ENCODE assay signal across 14 cellular contexts in genomic region chr1:225700889-225701465, GRCh38. TPM values are rescaled to one million over a fixed set of nuclear protein-coding genes. Genes with fewer than 3 reads are reported as not detected.
DNase-seq lines count a peak whose midpoint lies in the region; ATAC-seq, FAIRE-seq and TF ChIP-seq lines count a peak whose summit lies in the region.
"Had no signal": no experiment of that assay in that cellular context is flagged by ENCODE, and none has a peak within 500 bp of the region (broad histone marks: within the 10 kb centered on the region; RNA-seq: fewer than 3 reads in every experiment).

No MANE protein-coding gene starts in this region.

- peak overlapping the region; percentile 36; the same call in 1 of the 2 replicates for H3K9ac ChIP-seq in HepG2 (ENCODE audit: insufficient read depth, low read depth, low read length)
- H3K9ac ChIP-seq in mesenchymal stem cell (ENCODE audit: low read length), result peak overlapping the region; percentile 66

- intact Hi-C loops in HepG2 (cut with micrococcal nuclease; ENCODE audit: unreplicated experiment), result loop anchor here (1.0 to 5.0 kb wide), 4 partner anchors 30 to 72 kb away; partner anchors contain the start of gene ENAH
- intact Hi-C loops in right lobe of liver (cut with DNase I), result no loop called here

- H4K20me1 ChIP-seq in HepG2 (ENCODE audit: insufficient read depth, low read length), result no peaks in the 10 kb centered on the region

- no peaks in the 10 kb centered on the region for H3K79me2 ChIP-seq in HepG2 (ENCODE audit: insufficient read depth, low read length)

- peaks cover 51% of the 10 kb centered on the region for H3K4me1 ChIP-seq in HepG2 (ENCODE audit: insufficient read depth, low read length)
- H3K4me1 ChIP-seq in right lobe of liver, result peaks cover 0 to 6% (median 3%) of the 10 kb centered on the region in 4 donors
- peaks cover 5% of the 10 kb centered on the region for H3K4me1 ChIP-seq in mesenchymal stem cell (ENCODE audit: control insufficient read depth, insufficient read depth, low read depth, low read length)

- DNase-seq in HepG2 (ENCODE audit: low spot score), result no peak
- no peak for DNase-seq in right lobe of liver
- DNase-seq in astrocyte of the hippocampus (ENCODE audit: low read depth, low spot score), result peak; percentile 48
- DNase-seq in mesenchymal stem cell, result peak; percentile 28
- DNase-seq in activated CD4-positive, alpha-beta T cell treated with anti-CD3 and anti-CD28 coated beads for 48 hours, result no peak
- DNase-seq in epidermal melanocyte (ENCODE audit: insufficient read length, low spot score), result no peak
- DNase-seq: activated CD8-positive, alpha-beta T cell treated with anti-CD3 and anti-CD28 coated beads, Interleukin-2, amount 10 ng/mL, durations not matched to agents 7 days and 5 days; KG1; NCI-H1930; T-cell had no signal

- peak overlapping the region in 1 of 2 experiments; percentile 71 for H3K4ac ChIP-seq in mesenchymal stem cell (ENCODE audit: low read depth in 1 of 2, low read length in 2 of 2)

- peak overlapping the region; percentile 90 for H4K91ac ChIP-seq in mesenchymal stem cell (ENCODE audit: low read length)

- no peak overlapping the region; a peak in 1 of 6 replicates for H3K4me3 ChIP-seq in HepG2 (replicated peaks in 1 of 3; ENCODE audit: insufficient read depth in 1 of 3, low read depth in 2 of 3, low read length in 3 of 3)
- H3K4me3 ChIP-seq in right lobe of liver, result no peak overlapping the region
- no peak overlapping the region for H3K4me3 ChIP-seq in mesenchymal stem cell (ENCODE audit: insufficient read depth in 1 of 2, low read depth in 1 of 2, low read length in 2 of 2)
- H3K4me3 ChIP-seq: HAP-1 had no signal

- ATAC-seq in HepG2 (no peak), right lobe of liver (no peak), HG02884 (IDR thresholded peaks at IDR 0.05; ENCODE audit: unreplicated experiment) (no peak), GM21786 (IDR thresholded peaks at IDR 0.05; ENCODE audit: unreplicated experiment) (no peak)
- ATAC-seq: activated CD8-positive, alpha-beta T cell treated with anti-CD3 and anti-CD28 coated beads, Interleukin-2, amount 10 ng/mL, durations not matched to agents 7 days and 5 days; T-cell had no signal

- in situ Hi-C loops in HepG2 (cut with HindIII; ENCODE audit: extremely low pct_ligation_motif_present, low pct_unique_long_range_greater_than_20kb), result no loop called here

- CTCF ChIA-PET in HepG2 (lab: Yijun Ruan, JAX; ENCODE audit: low intra/inter-chr PET ratio, low total read pairs), result no interaction called here

- no peak overlapping the region for H3K14ac ChIP-seq in mesenchymal stem cell (ENCODE audit: low read length in 2 of 2)

- POLR2A ChIA-PET in HepG2 (lab: Yijun Ruan, JAX), result interaction anchor here (1.0 to 2.6 kb wide), 15 partner anchors 9 to 113 kb away, joined by 4 to 49 read pairs (median 7); partner anchors contain the start of genes ENAH and SRP9

- H3K23ac ChIP-seq in mesenchymal stem cell (ENCODE audit: low read length in 2 of 2), result no peak overlapping the region

- FAIRE-seq in HepG2 (lab: Jason Lieb, UNC), result no peak

- H3K79me1 ChIP-seq in mesenchymal stem cell (replicated peaks; ENCODE audit: low read length, poor library complexity, severe bottlenecking), result no peaks in the 10 kb centered on the region

- H2BK5ac ChIP-seq in mesenchymal stem cell (ENCODE audit: low read depth, low read length, poor library complexity, severe bottlenecking), result peak overlapping the region; percentile 88

- H3K18ac ChIP-seq in mesenchymal stem cell (ENCODE audit: low read depth in 1 of 2, low read length in 2 of 2), result peak overlapping the region; percentile 79 to 91

- TSS peak; percentile 92 for BruUV-seq in HepG2 (replicated peaks; lab: Mats Ljungman, UMichigan)

- peak overlapping the region; percentile 49 to 70 for H2BK12ac ChIP-seq in mesenchymal stem cell (ENCODE audit: low read length in 2 of 2)

- no peak for TF ChIP-seq RAD21 in HepG2 (CRISPR knock-in tag; IDR thresholded peaks at IDR 0.05)

- H3K36me3 ChIP-seq in HepG2 (replicated peaks in 1 of 2; ENCODE audit: control insufficient read depth in 1 of 2, insufficient read depth in 2 of 2, low read length in 2 of 2) (no peaks in the 10 kb centered on the region), right lobe of liver (no peaks in the 10 kb centered on the region), mesenchymal stem cell (ENCODE audit: control insufficient read depth in 1 of 2, insufficient read depth in 2 of 2, low read depth in 1 of 2, low read length in 2 of 2) (no peaks in the 10 kb centered on the region)
- H3K36me3 ChIP-seq: HAP-1 had no signal

- H2AK5ac ChIP-seq in mesenchymal stem cell (ENCODE audit: low read length, severe bottlenecking), result peak overlapping the region; percentile 98

- WGBS in HepG2 (ENCODE audit: low lambda C conversion rate), result 86% methylated on average over 4 of the region's 4 CpGs
- WGBS in right lobe of liver (ENCODE audit: insufficient coverage, low coverage, low lambda C conversion rate, missing lambda C conversion rate), result 93% methylated on average over 4 of the region's 4 CpGs
- WGBS in mesenchymal stem cell, result 95% methylated on average over 4 of the region's 4 CpGs

- H4K8ac ChIP-seq in mesenchymal stem cell (ENCODE audit: low read length), result peak overlapping the region; percentile 59

- peak overlapping the region; percentile 71 for H3K27ac ChIP-seq in HepG2 (ENCODE audit: extremely low read length, insufficient read depth, low read length)
- no peak overlapping the region for H3K27ac ChIP-seq in right lobe of liver
- peak overlapping the region; percentile 99 for H3K27ac ChIP-seq in mesenchymal stem cell (ENCODE audit: low read length, poor library complexity, severe bottlenecking)
- H3K27ac ChIP-seq: 22Rv1 had no signal

- H2AFZ ChIP-seq in HepG2 (ENCODE audit: low read length) (peak overlapping the region; percentile 31), mesenchymal stem cell (ENCODE audit: low read depth, low read length) (no peak overlapping the region)

- H3K27me3 ChIP-seq in HepG2 (ENCODE audit: control insufficient read depth in 1 of 2, insufficient read depth in 2 of 2, low read length in 2 of 2) (no peaks in the 10 kb centered on the region), right lobe of liver (no peaks in the 10 kb centered on the region), mesenchymal stem cell (ENCODE audit: control insufficient read depth in 1 of 2, insufficient read depth in 1 of 2, low read length in 2 of 2) (no peaks in the 10 kb centered on the region)

- H3K9me3 ChIP-seq in HepG2 (ENCODE audit: low read length) (no peaks in the 10 kb centered on the region), right lobe of liver (no peaks in the 10 kb centered on the region), mesenchymal stem cell (ENCODE audit: control insufficient read depth, low read length) (no peaks in the 10 kb centered on the region)
- H3K9me3 ChIP-seq: HAP-1 had no signal

- TF ChIP-seq POLR2A in HepG2 (IDR thresholded peaks at IDR 0.05; ENCODE audit: insufficient read depth in 1 of 2, low read depth in 2 of 2, low read length in 2 of 2), result no peak
- no peak for TF ChIP-seq POLR2A in right lobe of liver (IDR thresholded peaks at IDR 0.05)

- H2BK120ac ChIP-seq in mesenchymal stem cell (ENCODE audit: low read depth, low read length), result peak overlapping the region; percentile 54

- H3K4me2 ChIP-seq in HepG2 (ENCODE audit: low read depth, low read length) (peak overlapping the region; percentile 70), mesenchymal stem cell (ENCODE audit: low read length, poor library complexity, severe bottlenecking) (no peak overlapping the region)

- TF ChIP-seq EP300 in HepG2 (IDR thresholded peaks at IDR 0.05; ENCODE audit: low read depth in 2 of 2, low read length in 2 of 2) (no peak), HepG2 (CRISPR knock-in tag; IDR thresholded peaks at IDR 0.05; ENCODE audit: borderline replicate concordance) (no peak)

- peak overlapping the region; percentile 80 for H2BK15ac ChIP-seq in mesenchymal stem cell (ENCODE audit: low read depth, poor library complexity, severe bottlenecking)

- no peak for TF ChIP-seq CTCF in HepG2 (CRISPR knock-in tag; IDR thresholded peaks at IDR 0.05)
- TF ChIP-seq CTCF in right lobe of liver (IDR thresholded peaks at IDR 0.05), result no peak

TF ChIP-seq in HepG2, 621 proteins besides CTCF, POLR2A, EP300 and RAD21:
- TF ChIP-seq ZNF780A (CRISPR knock-in tag; IDR thresholded peaks at IDR 0.05) (0 out of 2 replicates have a peak, but pooled peaks have one; percentile 7), ARID2 (CRISPR knock-in tag; IDR thresholded peaks at IDR 0.05; ENCODE audit: borderline replicate concordance) (no peak)

RNA-seq across cellular contexts. Expression of gene ENAH, which starts 48.1 kb away (rescaled TPM):
- total RNA-seq in HepG2 (2016; rRNA removed; fragmentation: Illumina TruSeq; extraction: Trizol), result 58.3 and 60.2 TPM in 2 replicates
- total RNA-seq in HepG2 (2016; cell fraction: cytosol; rRNA removed; fragmentation: Illumina TruSeq; extraction: Trizol; ENCODE audit: low read depth), result 12.4 and 12.9 TPM in 2 replicates
- total RNA-seq in HepG2 (2016; cell fraction: insoluble cytoplasmic fraction; rRNA removed; fragmentation: Illumina TruSeq; extraction: Trizol), result 52.4 and 56.6 TPM in 2 replicates
- total RNA-seq in HepG2 (2016; cell fraction: membrane; rRNA removed; fragmentation: Illumina TruSeq; extraction: Trizol), result 39.4 and 43.3 TPM in 2 replicates
- total RNA-seq in HepG2 (2016; cell fraction: nucleus; rRNA removed; fragmentation: Illumina TruSeq; extraction: Trizol), result 34.5 and 40.2 TPM in 2 replicates
- polyA plus RNA-seq in HepG2 (2011; rRNA removed), result 21.9 and 22.1 TPM in 2 replicates
- polyA plus RNA-seq in HepG2 (2011; cell fraction: cytosol; rRNA removed), result 8.7 and 16.5 TPM in 2 replicates
- 15.6 and 18.2 TPM in 2 replicates for polyA plus RNA-seq in HepG2 (2011; cell fraction: nucleus; rRNA removed)
- polyA plus RNA-seq in HepG2 (2012), result 33.3 and 35.6 TPM in 2 replicates
- 5.6 and 6.6 TPM in 2 replicates for polyA plus RNA-seq in HepG2 (2016; cell fraction: cytosol; fragmentation: Illumina TruSeq; extraction: Trizol; ENCODE audit: low read depth)
- polyA plus RNA-seq in HepG2 (2016; cell fraction: insoluble cytoplasmic fraction; fragmentation: Illumina TruSeq; extraction: Trizol; ENCODE audit: low read depth), result 56.7 and 61.8 TPM in 2 replicates
- polyA plus RNA-seq in HepG2 (2016; cell fraction: membrane; fragmentation: Illumina TruSeq; extraction: Trizol; ENCODE audit: low read depth), result 22.3 and 23.2 TPM in 2 replicates
- 42.6 and 45.8 TPM in 2 replicates for polyA plus RNA-seq in HepG2 (2016; cell fraction: nucleus; fragmentation: Illumina TruSeq; extraction: Trizol; ENCODE audit: insufficient read depth, low read depth)
- 28.4 and 36.9 TPM in 2 replicates for polyA minus RNA-seq in HepG2 (2011; rRNA and poly(A)+ RNA removed; ENCODE audit: low replicate concordance)
- 31.7 and 36.5 TPM in 2 replicates for polyA minus RNA-seq in HepG2 (2011; cell fraction: cytosol; rRNA and poly(A)+ RNA removed)
- polyA minus RNA-seq in HepG2 (2011; cell fraction: nucleus; rRNA and poly(A)+ RNA removed), result 39.4 and 49.1 TPM in 2 replicates
- total RNA-seq in right lobe of liver, result 10 to 100 TPM in 5 of 6 experiments, 1 to 10 TPM in 1; 9.0 to 33.2 (median 20.8) TPM
- 78.1 TPM for polyA plus RNA-seq in mesenchymal stem cell (2013, experiment 1 of 2)
- 80.9 TPM for polyA plus RNA-seq in mesenchymal stem cell (2013, experiment 2 of 2)
- total RNA-seq: activated CD8-positive, alpha-beta T cell treated with anti-CD3 and anti-CD28 coated beads, Interleukin-2, amount 10 ng/mL, durations not matched to agents 7 days and 5 days had no signal

Comparison
In these comparisons a context has a peak if more than half of its experiments do, and no peak if none do; other contexts are left out.
1. H3K27ac ChIP-seq: peak in HepG2 (single experiment) and mesenchymal stem cell (single experiment); none in right lobe of liver (0 of 3).
2. DNase-seq: peak in astrocyte of the hippocampus (single experiment) and mesenchymal stem cell (single experiment); none in HepG2 (single experiment), right lobe of liver (0 of 3), activated CD4-positive, alpha-beta T cell treated with anti-CD3 and anti-CD28 coated beads for 48 hours (single experiment) and epidermal melanocyte (single experiment).